ENCODE assay signal across 20 cellular contexts in genomic region chr1:210223174-210223904, GRCh38. TPM values are rescaled to one million over a fixed set of nuclear protein-coding genes. Genes with fewer than 3 reads are reported as not detected.
DNase-seq lines count a peak whose midpoint lies in the region; ATAC-seq and TF ChIP-seq lines count a peak whose summit lies in the region.
"Had no signal": no experiment of that assay in that cellular context is flagged by ENCODE, and none has a peak within 500 bp of the region (broad histone marks: within the 10 kb centered on the region; RNA-seq: fewer than 3 reads in every experiment).

No MANE protein-coding gene starts in this region.

- no peak overlapping the region for H2BK12ac ChIP-seq in neuronal stem cell (ENCODE audit: low read length)

- no peaks in the 10 kb centered on the region for H3K9me2 ChIP-seq in hepatocyte (replicated peaks; ENCODE audit: insufficient read depth)

- no peak overlapping the region for H2AK5ac ChIP-seq in neuronal stem cell (ENCODE audit: low read depth, low read length)

- no peaks in the 10 kb centered on the region for H3K79me2 ChIP-seq in hepatocyte

- no peak overlapping the region for H3K4me3 ChIP-seq in left ventricle myocardium inferior
- no peak overlapping the region for H3K4me3 ChIP-seq in hepatocyte
- no peak overlapping the region for H3K4me3 ChIP-seq in neuronal stem cell (ENCODE audit: low read length in 2 of 2)
- H3K4me3 ChIP-seq: spleen, upper lobe of left lung had no signal

- H4K91ac ChIP-seq in neuronal stem cell (ENCODE audit: low read depth, low read length, poor library complexity), result no peak overlapping the region

- H2AFZ ChIP-seq in hepatocyte (no peak overlapping the region), neuronal stem cell (ENCODE audit: low read length) (peak overlapping the region; percentile 64)

- ATAC-seq in Right ventricle myocardium superior (ENCODE audit: poor library complexity) (peak; percentile 51), GM18868 (IDR thresholded peaks at IDR 0.05; ENCODE audit: unreplicated experiment) (no peak)
- ATAC-seq in stimulated activated naive CD8-positive, alpha-beta T cell treated with anti-CD3 and anti-CD28 coated beads, Interleukin-15, Interleukin-2, amounts not matched to agents 100 U/mL and 50 U/mL, for 24 hours, result no peak
- ATAC-seq: activated naive CD8-positive, alpha-beta T cell treated with anti-CD3 and anti-CD28 coated beads, Interleukin-2, amount 50 U/mL, for 24 hours; activated T-cell treated with anti-CD3 and anti-CD28 coated beads, Interleukin-2, amount 50 U/mL, for 72 hours; CD8-positive, alpha-beta T cell had no signal

- H3K14ac ChIP-seq in neuronal stem cell (ENCODE audit: low read length), result no peak overlapping the region

- no peaks in the 10 kb centered on the region for H3K36me3 ChIP-seq in left ventricle myocardium inferior
- no peaks in the 10 kb centered on the region for H3K36me3 ChIP-seq in hepatocyte (replicated peaks; ENCODE audit: insufficient read depth, low read depth)
- no peaks in the 10 kb centered on the region for H3K36me3 ChIP-seq in neuronal stem cell (replicated peaks in 1 of 2; ENCODE audit: control insufficient read depth in 2 of 2, insufficient read depth in 2 of 2, low read length in 2 of 2)
- H3K36me3 ChIP-seq: spleen, upper lobe of left lung had no signal

- no peak for TF ChIP-seq CTCF in left ventricle myocardium inferior (IDR thresholded peaks at IDR 0.05; ENCODE audit: borderline replicate concordance)
- no peak for TF ChIP-seq CTCF in hepatocyte (IDR thresholded peaks at IDR 0.05; ENCODE audit: poor library complexity)

- peak overlapping the region; percentile 50 for H3K4me2 ChIP-seq in hepatocyte
- H3K4me2 ChIP-seq in neuronal stem cell (ENCODE audit: insufficient read depth, low read length, poor library complexity, severe bottlenecking), result no peak overlapping the region

- 44% methylated on average over 5 of the region's 5 CpGs for WGBS in hepatocyte (ENCODE audit: low lambda C conversion rate, missing lambda C conversion rate)
- no CpG with 5 or more reads among the region's 5 CpGs for WGBS in neuronal stem cell (ENCODE audit: extremely low coverage in 2 of 2, insufficient read length in 2 of 2, insufficient replicate concordance in 1 of 2), 2 donors

- intact Hi-C loops in Right ventricle myocardium superior (cut with DNase I), result no loop called here
- intact Hi-C loops in left ventricle myocardium inferior (cut with micrococcal nuclease), result no loop called here

- peak overlapping the region; percentile 17 for H3K18ac ChIP-seq in neuronal stem cell (ENCODE audit: low read length)

- H3K9me3 ChIP-seq in left ventricle myocardium inferior (replicated peaks) (no peaks in the 10 kb centered on the region), hepatocyte (ENCODE audit: low read depth) (no peaks in the 10 kb centered on the region), neuronal stem cell (replicated peaks in 1 of 2; ENCODE audit: control insufficient read depth in 2 of 2, insufficient read depth in 1 of 2, low read depth in 1 of 2, low read length in 2 of 2) (no peaks in the 10 kb centered on the region)
- H3K9me3 ChIP-seq: spleen, upper lobe of left lung had no signal

- no peaks in the 10 kb centered on the region for H3K27me3 ChIP-seq in left ventricle myocardium inferior (ENCODE audit: low read depth)
- peaks cover 6% of the 10 kb centered on the region for H3K27me3 ChIP-seq in hepatocyte
- H3K27me3 ChIP-seq in neuronal stem cell (ENCODE audit: control insufficient read depth in 3 of 3, insufficient read depth in 3 of 3, low read depth in 1 of 3, low read length in 3 of 3), result peaks cover 0 to 21% (median 0%) of the 10 kb centered on the region in 3 experiments
- H3K27me3 ChIP-seq: upper lobe of left lung had no signal

- H2BK5ac ChIP-seq in neuronal stem cell (ENCODE audit: low read length), result no peak overlapping the region

- H3K79me1 ChIP-seq in neuronal stem cell (ENCODE audit: low read depth, low read length), result no peaks in the 10 kb centered on the region

- no peak overlapping the region for H4K8ac ChIP-seq in neuronal stem cell (ENCODE audit: low read depth, low read length)

- H3K4ac ChIP-seq in neuronal stem cell (ENCODE audit: low read length), result no peak overlapping the region

- no peak overlapping the region for H3K27ac ChIP-seq in left ventricle myocardium inferior (replicated peaks)
- H3K27ac ChIP-seq in hepatocyte, result peak overlapping the region; percentile 65
- H3K27ac ChIP-seq in neuronal stem cell (replicated peaks; ENCODE audit: low read length), result no peak overlapping the region
- H3K27ac ChIP-seq: spleen had no signal

- DNase-seq in Right ventricle myocardium superior (no peak), left ventricle myocardium inferior (no peak), hepatocyte (ENCODE audit: low spot score) (no peak), neuronal stem cell (ENCODE audit: low spot score) (no peak)
- no peak for DNase-seq in activated naive CD4-positive, alpha-beta T cell (lab: John Stamatoyannopoulos, UW)
- DNase-seq in stimulated activated naive CD8-positive, alpha-beta T cell treated with anti-CD3 and anti-CD28 coated beads, Interleukin-15, Interleukin-2, amounts not matched to agents 100 U/mL and 50 U/mL, for 24 hours, result no peak
- no peak for DNase-seq in activated CD4-positive, alpha-beta T cell treated with anti-CD3 and anti-CD28 coated beads for 48 hours
- DNase-seq: activated B cell treated with CpG ODN at 0.5 μM for 24 hours; activated naive CD8-positive, alpha-beta T cell treated with anti-CD3 and anti-CD28 coated beads, Interleukin-2, amount 50 U/mL, for 24 hours; activated T-cell treated with anti-CD3 and anti-CD28 coated beads, Interleukin-2, amount 50 U/mL, for 72 hours; CD8-positive, alpha-beta T cell; effector CD8-positive, alpha-beta T cell; hippocampal formation; NCI-H146; NCI-H446 treated with DMSO at 0.1 percent for 48 hours; SHP77; spleen; T-helper 2 cell; upper lobe of left lung had no signal

- no peak overlapping the region for H3K23ac ChIP-seq in neuronal stem cell (ENCODE audit: low read depth, low read length, poor library complexity)

- no peak overlapping the region for H3K9ac ChIP-seq in neuronal stem cell (ENCODE audit: low read depth, low read length, poor library complexity)

- no peaks in the 10 kb centered on the region for H4K20me1 ChIP-seq in hepatocyte (ENCODE audit: insufficient read depth, poor library complexity, severe bottlenecking)

- no peak overlapping the region for H2BK15ac ChIP-seq in neuronal stem cell (ENCODE audit: low read length)

- H2BK120ac ChIP-seq in neuronal stem cell (ENCODE audit: low read depth, low read length), result no peak overlapping the region

- H3K4me1 ChIP-seq in left ventricle myocardium inferior (peaks cover 10% of the 10 kb centered on the region), hepatocyte (ENCODE audit: insufficient read depth) (peaks cover 12% of the 10 kb centered on the region), neuronal stem cell (ENCODE audit: control insufficient read depth in 2 of 2, insufficient read depth in 1 of 2, low read depth in 1 of 2, low read length in 2 of 2) (peaks cover 4 to 11% of the 10 kb centered on the region in 2 donors)
- H3K4me1 ChIP-seq: spleen, upper lobe of left lung had no signal

RNA-seq across cellular contexts. Expression of gene SERTAD4, which starts 9.3 kb away (rescaled TPM):
- total RNA-seq in Right ventricle myocardium superior (4.7 TPM), left ventricle myocardium inferior (4.6 TPM), hepatocyte (2.6 and 3.0 TPM in 2 replicates)
- 2.8 and 4.7 TPM in 2 replicates for polyA plus RNA-seq in hepatocyte
- polyA plus RNA-seq in neuronal stem cell (2013, experiment 1 of 2), result 10.9 TPM
- polyA plus RNA-seq in neuronal stem cell (2013, experiment 2 of 2), result 10.5 TPM
- total RNA-seq: activated B cell treated with CpG ODN at 0.5 μM for 24 hours; activated T-cell treated with anti-CD3 and anti-CD28 coated beads, Interleukin-2, amount 50 U/mL, for 72 hours; CD8-positive, alpha-beta T cell had no signal
